In the genomic region with DNA sequence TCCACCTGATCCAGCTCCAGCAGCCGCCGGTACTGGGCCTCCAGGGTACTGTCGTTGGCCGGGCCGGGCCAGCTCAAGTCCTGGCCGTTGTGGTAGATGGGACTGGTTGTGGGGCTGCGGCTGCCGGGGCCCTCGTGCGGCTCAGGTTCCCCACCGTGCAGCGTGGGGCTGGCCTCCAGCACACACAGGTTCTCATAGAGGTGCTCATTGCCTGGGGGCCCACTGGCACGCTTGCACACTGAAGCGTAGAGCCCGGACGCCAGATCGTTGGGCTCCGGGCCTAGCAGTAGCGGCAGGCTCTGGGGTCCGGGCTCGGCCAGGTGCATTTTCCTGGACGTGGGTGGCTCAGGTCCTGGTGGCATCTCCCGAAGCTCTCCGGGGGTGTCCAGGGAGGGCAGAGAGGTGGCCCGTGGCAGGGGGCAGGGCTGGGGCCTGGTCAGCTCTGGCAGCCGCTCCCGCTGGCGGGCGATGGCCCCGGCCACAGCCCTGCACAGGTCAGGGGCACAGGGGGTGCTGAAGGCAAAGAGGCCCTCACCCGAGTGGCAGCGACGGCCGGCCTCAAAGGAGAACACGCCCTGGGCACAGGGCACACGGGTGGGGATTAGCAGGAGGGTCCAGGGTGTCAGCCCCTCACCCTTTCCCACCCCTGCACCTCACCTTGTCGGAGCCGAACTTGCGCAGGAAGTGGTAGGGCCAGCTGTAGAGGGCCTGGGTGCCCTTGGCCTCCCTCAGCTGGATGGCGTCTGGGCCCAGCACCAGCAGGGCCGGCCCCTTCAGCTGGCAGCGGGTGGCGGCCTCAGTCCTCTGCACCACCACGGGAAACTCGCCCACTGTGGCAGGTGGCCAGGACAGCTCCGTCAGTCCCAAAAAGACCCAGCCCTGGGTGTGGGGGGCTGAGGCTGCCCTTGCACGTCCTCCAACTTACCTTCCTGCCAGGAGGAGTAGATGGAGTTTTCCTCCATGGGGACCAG, we compare ENCODE assay signal across 1 cellular context.
TF ChIP-seq lines count a peak whose summit lies in the region.

No MANE protein-coding gene starts in this region.

TF ChIP-seq in HepG2, 621 proteins besides CTCF, POLR2A, EP300 and RAD21:
- TF ChIP-seq AGO2 (optimal IDR thresholded peaks at IDR 0.05; ENCODE audit: low read depth, low read length) (peak; percentile 9), XRCC5 (optimal IDR thresholded peaks at IDR 0.05; ENCODE audit: low read length) (no peak), ZNF878 (CRISPR knock-in tag; IDR thresholded peaks at IDR 0.05) (no peak), RBFOX2 (IDR thresholded peaks at IDR 0.05; ENCODE audit: low read depth, low read length) (0 out of 2 replicates have a peak, but pooled peaks have one; percentile 21)
